Comparison of ENCODE assay signal across 2 cellular contexts in the genomic region with DNA sequence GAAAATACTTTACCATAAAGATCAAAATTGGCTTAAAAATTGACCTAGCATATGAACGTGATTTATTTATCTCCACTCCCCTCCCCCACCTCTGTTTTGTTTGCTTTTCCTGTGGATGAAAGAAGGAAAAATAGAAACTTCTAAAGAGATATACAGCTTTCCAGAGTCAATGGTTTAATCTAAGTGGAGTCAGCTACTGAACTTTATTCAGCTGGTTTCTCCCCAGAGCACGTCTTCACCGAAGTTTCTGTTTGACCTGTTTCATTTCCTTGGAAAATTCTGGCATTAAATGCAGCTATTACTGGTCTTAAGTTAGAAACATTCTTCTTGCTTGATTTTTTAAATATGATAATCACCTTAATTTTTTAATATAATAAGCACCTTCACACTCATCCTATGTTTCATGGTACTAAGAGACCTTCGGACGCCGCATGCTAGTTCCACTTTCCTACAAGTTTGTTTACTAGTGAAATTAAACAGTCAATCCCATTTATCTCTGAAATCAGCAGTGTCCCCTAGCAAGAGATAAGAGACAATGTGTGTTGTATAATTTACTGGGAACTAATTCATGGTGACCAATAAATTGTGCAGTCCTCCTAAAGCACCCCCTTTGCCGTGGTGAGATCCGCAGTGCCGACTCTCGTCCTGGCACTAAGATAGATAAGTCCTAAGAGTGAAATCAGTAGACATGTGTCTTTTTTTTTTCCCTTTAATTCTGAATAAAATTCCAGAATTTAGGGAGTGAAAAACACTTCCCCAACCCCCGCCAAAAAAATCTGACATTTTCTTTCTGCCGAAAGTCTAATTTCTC.
TF ChIP-seq lines count a peak whose summit lies in the region.

No MANE protein-coding gene starts in this region.

TF ChIP-seq in GM23338, 12 proteins besides CTCF, POLR2A, EP300 and RAD21 (continued from another document and continues in another):
- TF ChIP-seq, protein P1, sequence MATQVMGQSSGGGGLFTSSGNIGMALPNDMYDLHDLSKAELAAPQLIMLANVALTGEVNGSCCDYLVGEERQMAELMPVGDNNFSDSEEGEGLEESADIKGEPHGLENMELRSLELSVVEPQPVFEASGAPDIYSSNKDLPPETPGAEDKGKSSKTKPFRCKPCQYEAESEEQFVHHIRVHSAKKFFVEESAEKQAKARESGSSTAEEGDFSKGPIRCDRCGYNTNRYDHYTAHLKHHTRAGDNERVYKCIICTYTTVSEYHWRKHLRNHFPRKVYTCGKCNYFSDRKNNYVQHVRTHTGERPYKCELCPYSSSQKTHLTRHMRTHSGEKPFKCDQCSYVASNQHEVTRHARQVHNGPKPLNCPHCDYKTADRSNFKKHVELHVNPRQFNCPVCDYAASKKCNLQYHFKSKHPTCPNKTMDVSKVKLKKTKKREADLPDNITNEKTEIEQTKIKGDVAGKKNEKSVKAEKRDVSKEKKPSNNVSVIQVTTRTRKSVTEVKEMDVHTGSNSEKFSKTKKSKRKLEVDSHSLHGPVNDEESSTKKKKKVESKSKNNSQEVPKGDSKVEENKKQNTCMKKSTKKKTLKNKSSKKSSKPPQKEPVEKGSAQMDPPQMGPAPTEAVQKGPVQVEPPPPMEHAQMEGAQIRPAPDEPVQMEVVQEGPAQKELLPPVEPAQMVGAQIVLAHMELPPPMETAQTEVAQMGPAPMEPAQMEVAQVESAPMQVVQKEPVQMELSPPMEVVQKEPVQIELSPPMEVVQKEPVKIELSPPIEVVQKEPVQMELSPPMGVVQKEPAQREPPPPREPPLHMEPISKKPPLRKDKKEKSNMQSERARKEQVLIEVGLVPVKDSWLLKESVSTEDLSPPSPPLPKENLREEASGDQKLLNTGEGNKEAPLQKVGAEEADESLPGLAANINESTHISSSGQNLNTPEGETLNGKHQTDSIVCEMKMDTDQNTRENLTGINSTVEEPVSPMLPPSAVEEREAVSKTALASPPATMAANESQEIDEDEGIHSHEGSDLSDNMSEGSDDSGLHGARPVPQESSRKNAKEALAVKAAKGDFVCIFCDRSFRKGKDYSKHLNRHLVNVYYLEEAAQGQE (IDR thresholded peaks at IDR 0.05; ENCODE audit: unreplicated experiment): no peak
- TF ChIP-seq ETS1 (IDR thresholded peaks at IDR 0.05): no peak
- TF ChIP-seq ZNF331 (CRISPR knock-in tag; IDR thresholded peaks at IDR 0.05; ENCODE audit: low read depth): no peak
- no peak for TF ChIP-seq ZNF462 (CRISPR knock-in tag; IDR thresholded peaks at IDR 0.05)
- no peak for TF ChIP-seq JUNB (IDR thresholded peaks at IDR 0.05; ENCODE audit: unreplicated experiment)
- no peak for TF ChIP-seq EZH2 (IDR thresholded peaks at IDR 0.05; ENCODE audit: low read depth, unreplicated experiment)
- TF ChIP-seq ZNF114 (CRISPR knock-in tag; IDR thresholded peaks at IDR 0.05): no peak

TF ChIP-seq in WTC11, 78 proteins besides CTCF, POLR2A, EP300 and RAD21 (continued from another document):
- TF ChIP-seq, protein P2, sequence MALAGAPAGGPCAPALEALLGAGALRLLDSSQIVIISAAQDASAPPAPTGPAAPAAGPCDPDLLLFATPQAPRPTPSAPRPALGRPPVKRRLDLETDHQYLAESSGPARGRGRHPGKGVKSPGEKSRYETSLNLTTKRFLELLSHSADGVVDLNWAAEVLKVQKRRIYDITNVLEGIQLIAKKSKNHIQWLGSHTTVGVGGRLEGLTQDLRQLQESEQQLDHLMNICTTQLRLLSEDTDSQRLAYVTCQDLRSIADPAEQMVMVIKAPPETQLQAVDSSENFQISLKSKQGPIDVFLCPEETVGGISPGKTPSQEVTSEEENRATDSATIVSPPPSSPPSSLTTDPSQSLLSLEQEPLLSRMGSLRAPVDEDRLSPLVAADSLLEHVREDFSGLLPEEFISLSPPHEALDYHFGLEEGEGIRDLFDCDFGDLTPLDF (CRISPR knock-in tag; IDR thresholded peaks at IDR 0.05): no peak
TF ChIP-seq in WTC11: peak in this region for 0.
